ENCODE assay signal across 8 cellular contexts in genomic region chr22:38298312-38299000, GRCh38. TPM values are rescaled to one million over a fixed set of nuclear protein-coding genes. Genes with fewer than 3 reads are reported as not detected.
DNase-seq lines count a peak whose midpoint lies in the region; ATAC-seq, FAIRE-seq and TF ChIP-seq lines count a peak whose summit lies in the region.

No MANE protein-coding gene starts in this region.

- peak; percentile 83 for FAIRE-seq in keratinocyte (lab: Jason Lieb, UNC)

- DNase-seq in CD8-positive, alpha-beta memory T cell = peak in 3 of 5 donors; percentile 18 to 42 (median 26)
- peak; percentile 98 for DNase-seq in keratinocyte (ENCODE audit: low read depth, low spot score)
- no peak for DNase-seq in GF-D8 (lab: John Stamatoyannopoulos, UW)
- no peak for DNase-seq in DMS79 (lab: John Stamatoyannopoulos, UW)
- no peak for DNase-seq in SHP77 (lab: John Stamatoyannopoulos, UW)

- no peak overlapping the region for H3K4me3 Mint-ChIP-seq in CD8-positive, alpha-beta memory T cell
- H3K4me3 Mint-ChIP-seq in activated T-helper 17 cell treated with anti-CD3 and anti-CD28 coated beads, Interleukin-2, amount 50 U/mL, for 72 hours = no peak overlapping the region

- no peak overlapping the region for H3K27ac Mint-ChIP-seq in CD8-positive, alpha-beta memory T cell
- H3K27ac Mint-ChIP-seq in activated T-helper 17 cell treated with anti-CD3 and anti-CD28 coated beads, Interleukin-2, amount 50 U/mL, for 72 hours = no peak overlapping the region

- H2AFZ ChIP-seq in keratinocyte (ENCODE audit: control insufficient read depth, low read length) = no peak overlapping the region

- H3K27me3 ChIP-seq in CD8-positive, alpha-beta memory T cell (ENCODE audit: insufficient read depth, low read length, poor library complexity, severe bottlenecking) = no peaks in the 10 kb centered on the region
- no peaks in the 10 kb centered on the region for H3K27me3 ChIP-seq in keratinocyte (ENCODE audit: control insufficient read depth, extremely low read depth, insufficient read depth, low read length)

- no peaks in the 10 kb centered on the region for H3K9me3 Mint-ChIP-seq in CD8-positive, alpha-beta memory T cell
- H3K9me3 Mint-ChIP-seq in activated T-helper 17 cell treated with anti-CD3 and anti-CD28 coated beads, Interleukin-2, amount 50 U/mL, for 72 hours = no peaks in the 10 kb centered on the region

- peak overlapping the region; percentile 64 for H3K9ac ChIP-seq in keratinocyte (ENCODE audit: control insufficient read depth, extremely low read depth, insufficient read depth, low read length)

- no peaks in the 10 kb centered on the region for H3K27me3 Mint-ChIP-seq in CD8-positive, alpha-beta memory T cell
- no peaks in the 10 kb centered on the region for H3K27me3 Mint-ChIP-seq in activated T-helper 17 cell treated with anti-CD3 and anti-CD28 coated beads, Interleukin-2, amount 50 U/mL, for 72 hours

- H3K36me3 ChIP-seq in CD8-positive, alpha-beta memory T cell (ENCODE audit: insufficient read depth, low read length) = peaks cover 37% of the 10 kb centered on the region
- peaks cover 57 to 73% of the 10 kb centered on the region in 2 experiments for H3K36me3 ChIP-seq in keratinocyte (ENCODE audit: control insufficient read depth in 2 of 2, extremely low read depth in 1 of 2, insufficient read depth in 2 of 2, low read length in 2 of 2)

- peak overlapping the region; percentile 35 for H3K4me2 ChIP-seq in keratinocyte (ENCODE audit: control insufficient read depth, extremely low read depth, insufficient read depth, low read depth, low read length)

- peaks cover 60% of the 10 kb centered on the region for H3K79me2 ChIP-seq in keratinocyte (ENCODE audit: control insufficient read depth, insufficient read depth, low read length)

- H3K36me3 Mint-ChIP-seq in CD8-positive, alpha-beta memory T cell = peaks cover 5 to 81% (median 13%) of the 10 kb centered on the region in 3 donors
- peaks cover 83% of the 10 kb centered on the region for H3K36me3 Mint-ChIP-seq in activated T-helper 17 cell treated with anti-CD3 and anti-CD28 coated beads, Interleukin-2, amount 50 U/mL, for 72 hours (ENCODE audit: low read depth)

- dilution Hi-C loops in keratinocyte (cut with MboI; ENCODE audit: extremely low pct_ligation_motif_present, low sequenced_read_pairs) = no loop called here

- H3K4me3 ChIP-seq in CD8-positive, alpha-beta memory T cell (ENCODE audit: low read length) = no peak overlapping the region
- H3K4me3 ChIP-seq in keratinocyte (ENCODE audit: control insufficient read depth in 2 of 3, extremely low read depth in 1 of 3, insufficient read depth in 2 of 3, low read depth in 1 of 3, low read length in 3 of 3) = no peak overlapping the region

- H3K9me3 ChIP-seq in CD8-positive, alpha-beta memory T cell (ENCODE audit: low read length) = no peaks in the 10 kb centered on the region
- no peaks in the 10 kb centered on the region for H3K9me3 ChIP-seq in keratinocyte (ENCODE audit: control insufficient read depth, low read depth, low read length)

- no peak overlapping the region for H3K27ac ChIP-seq in CD8-positive, alpha-beta memory T cell (ENCODE audit: low read depth, low read length)
- peak overlapping the region; percentile 77 for H3K27ac ChIP-seq in keratinocyte (ENCODE audit: control insufficient read depth, insufficient read depth, low read length)

- H4K20me1 ChIP-seq in keratinocyte (ENCODE audit: control insufficient read depth, extremely low read depth, insufficient read depth, low read length) = peaks cover 17% of the 10 kb centered on the region

- peak; percentile 68 for ATAC-seq in activated T-helper 17 cell treated with anti-CD3 and anti-CD28 coated beads, Interleukin-2, amount 50 U/mL, for 72 hours (replicated peaks)
- no peak for ATAC-seq in GM21576 (IDR thresholded peaks at IDR 0.05; ENCODE audit: unreplicated experiment)

- peaks cover 0 to 3% (median 0%) of the 10 kb centered on the region in 3 donors for H3K4me1 Mint-ChIP-seq in CD8-positive, alpha-beta memory T cell
- H3K4me1 Mint-ChIP-seq in activated T-helper 17 cell treated with anti-CD3 and anti-CD28 coated beads, Interleukin-2, amount 50 U/mL, for 72 hours = no peaks in the 10 kb centered on the region

- H3K9me1 ChIP-seq in keratinocyte (ENCODE audit: control insufficient read depth, extremely low read depth, insufficient read depth, low read length) = peaks cover under 1% of the 10 kb centered on the region

- TF ChIP-seq CTCF in LNCAP (IDR thresholded peaks at IDR 0.05) = peak; percentile 52
- peak; percentile 45 to 77 (median 48) for TF ChIP-seq CTCF in keratinocyte (optimal IDR thresholded peaks at IDR 0.05 in 1 of 3, IDR thresholded peaks at IDR 0.05 in 1 of 3, conservative IDR thresholded peaks at IDR 0.05 in 1 of 3; ENCODE audit: extremely low read depth in 1 of 3, insufficient read depth in 2 of 3, low read length in 3 of 3)

- POLR2A ChIA-PET in CD8-positive, alpha-beta memory T cell (lab: Charles Lee) = no interaction called here

- CTCF ChIA-PET in CD8-positive, alpha-beta memory T cell (lab: Charles Lee) = interaction anchor here (1.4 kb wide), 1 partner anchor 14 kb away, joined by 4 read pairs; no protein-coding TSS in a partner anchor

- H3K4me1 ChIP-seq in CD8-positive, alpha-beta memory T cell (ENCODE audit: insufficient read depth, low read length) = no peaks in the 10 kb centered on the region
- H3K4me1 ChIP-seq in keratinocyte (ENCODE audit: control insufficient read depth, extremely low read depth, insufficient read depth, low read length) = peaks cover 37% of the 10 kb centered on the region

RNA-seq across cellular contexts. Expression of gene CSNK1E, which starts 18.8 kb away (rescaled TPM):
- 100 to 1,000 TPM; 102 to 105 TPM for total RNA-seq in CD8-positive, alpha-beta memory T cell
- 14.1 TPM for polyA plus RNA-seq in CD8-positive, alpha-beta memory T cell
- 100 to 1,000 TPM; 123 to 132 TPM for total RNA-seq in activated T-helper 17 cell treated with anti-CD3 and anti-CD28 coated beads, Interleukin-2, amount 50 U/mL, for 72 hours
- 168 to 229 TPM (median 198 TPM) in 3 replicates for polyA plus RNA-seq in keratinocyte
- 103 TPM for polyA plus RNA-seq in keratinocyte (2011; ENCODE audit: low read depth)
- polyA plus RNA-seq in keratinocyte (2011; cell fraction: cytosol; rRNA removed) = 156 and 222 TPM in 2 replicates
- polyA plus RNA-seq in keratinocyte (2011; cell fraction: nucleus; rRNA removed) = 405 and 521 TPM in 2 replicates
- 138 and 148 TPM in 2 replicates for polyA plus RNA-seq in keratinocyte (2012; ENCODE audit: low replicate concordance)
- 186 to 256 TPM (median 187 TPM) in 3 replicates for polyA minus RNA-seq in keratinocyte
- polyA minus RNA-seq in keratinocyte (2011; cell fraction: cytosol; rRNA and poly(A)+ RNA removed) = 182 TPM
- polyA minus RNA-seq in keratinocyte (2011; cell fraction: nucleus; rRNA and poly(A)+ RNA removed) = 122 and 125 TPM in 2 replicates

RNA-seq across cellular contexts. Expression of gene TMEM184B, which starts 25.6 kb away (rescaled TPM):
- total RNA-seq in CD8-positive, alpha-beta memory T cell = 10 to 100 TPM; 29.0 to 31.7 TPM
- polyA plus RNA-seq in CD8-positive, alpha-beta memory T cell = 23.4 TPM
- total RNA-seq in activated T-helper 17 cell treated with anti-CD3 and anti-CD28 coated beads, Interleukin-2, amount 50 U/mL, for 72 hours = 10 to 100 TPM; 31.5 to 36.5 TPM
- polyA plus RNA-seq in keratinocyte = 12.8 to 47.3 TPM (median 18.8 TPM) in 3 replicates
- 3.8 TPM for polyA plus RNA-seq in keratinocyte (2011; ENCODE audit: low read depth)
- 25.0 and 37.5 TPM in 2 replicates for polyA plus RNA-seq in keratinocyte (2011; cell fraction: cytosol; rRNA removed)
- polyA plus RNA-seq in keratinocyte (2011; cell fraction: nucleus; rRNA removed) = 52.2 and 66.1 TPM in 2 replicates
- 27.6 and 57.4 TPM in 2 replicates for polyA plus RNA-seq in keratinocyte (2012; ENCODE audit: low replicate concordance)
- 25.2 to 78.0 TPM (median 29.0 TPM) in 3 replicates for polyA minus RNA-seq in keratinocyte
- polyA minus RNA-seq in keratinocyte (2011; cell fraction: cytosol; rRNA and poly(A)+ RNA removed) = 72.3 TPM
- polyA minus RNA-seq in keratinocyte (2011; cell fraction: nucleus; rRNA and poly(A)+ RNA removed) = 35.3 and 44.1 TPM in 2 replicates

Comparison
In these comparisons a context has a peak if more than half of its experiments do, and no peak if none do; other contexts are left out.
1. DNase-seq: peak in CD8-positive, alpha-beta memory T cell (3 of 5) and keratinocyte (single experiment); none in GF-D8 (single experiment), DMS79 (single experiment) and SHP77 (0 of 2).